Comparison of ENCODE assay signal across 9 cellular contexts in genomic region chr11:762421-763072, GRCh38. TPM values are rescaled to one million over a fixed set of nuclear protein-coding genes. Genes with fewer than 3 reads are reported as not detected.
A peak's percentile ranks its signal among the peaks of the same experiment; 100 is the strongest.
DNase-seq lines count a peak whose midpoint lies in the region; ATAC-seq and TF ChIP-seq lines count a peak whose summit lies in the region.
"Had no signal": no experiment of that assay in that cellular context is flagged by ENCODE, and none has a peak within 500 bp of the region (broad histone marks: within the 10 kb centered on the region; RNA-seq: fewer than 3 reads in every experiment).

No MANE protein-coding gene starts in this region.

- WGBS in esophagus squamous epithelium, 2 donors = 21 to 54% methylated on average over 7 of the region's 10 CpGs
- 24% methylated on average over 9 of the region's 10 CpGs for WGBS in prostate gland

- H3K9me3 ChIP-seq in HEK293 (ENCODE audit: control insufficient read depth, insufficient read depth, low read depth, low read length) (no peaks in the 10 kb centered on the region), esophagus squamous epithelium (no peaks in the 10 kb centered on the region), prostate gland (no peaks in the 10 kb centered on the region)

- H3K4me1 ChIP-seq in HEK293 (ENCODE audit: control insufficient read depth, insufficient read depth, low read length) (no peaks in the 10 kb centered on the region), esophagus squamous epithelium (peaks cover 0 to 36% (median 7%) of the 10 kb centered on the region in 3 donors), prostate gland (replicated peaks) (no peaks in the 10 kb centered on the region)

- ATAC-seq in SK-N-SH treated with all-trans-retinoic acid at 6 μM for 48 hours (peak; percentile 47), GM18867 (IDR thresholded peaks at IDR 0.05; ENCODE audit: unreplicated experiment) (no peak)

- intact Hi-C loops in esophagus squamous epithelium (cut with DNase I) = no loop called here
- intact Hi-C loops in prostate gland (cut with DNase I) = no loop called here

- POLR2A ChIA-PET in HEK293 (lab: Yijun Ruan, JAX) = interaction anchor here (1.1 to 1.6 kb wide), 3 partner anchors 9 to 56 kb away, joined by 3 to 8 read pairs (median 3); partner anchors contain the start of gene TALDO1

- peak; percentile 85 for TF ChIP-seq CTCF in HEK293 (tag by site-specific recombination; IDR thresholded peaks at IDR 0.05)
- TF ChIP-seq CTCF in esophagus squamous epithelium (IDR thresholded peaks at IDR 0.05) = peak in 4 of 6 experiments; percentile 12 to 52 (median 24)
- TF ChIP-seq CTCF in prostate gland (IDR thresholded peaks at IDR 0.05) = peak in 2 of 4 experiments; percentile 30 to 60

- CTCF ChIA-PET in HEK293 (lab: Yijun Ruan, JAX) = interaction anchor here (0.6 kb wide), 1 partner anchor 107 kb away, joined by 4 read pairs; no protein-coding TSS in a partner anchor

- TF ChIP-seq POLR2A in esophagus squamous epithelium (IDR thresholded peaks at IDR 0.05) (peak in 1 of 4 donors; percentile 14), prostate gland (IDR thresholded peaks at IDR 0.05) (no peak)

- H3K27ac ChIP-seq in HEK293 (ENCODE audit: extremely low read depth, low read depth, low read length) (no peak overlapping the region), esophagus squamous epithelium (peak overlapping the region; percentile 78 to 89 (median 86)), prostate gland (peak overlapping the region; percentile 5 to 60)

- H3K36me3 ChIP-seq in HEK293 (ENCODE audit: control insufficient read depth in 2 of 2, insufficient read depth in 1 of 2, low read length in 2 of 2) (peaks cover 4 to 95% of the 10 kb centered on the region in 2 experiments; a peak in 2 of 3 replicates), esophagus squamous epithelium (peaks cover 48 to 97% (median 70%) of the 10 kb centered on the region in 3 donors), prostate gland (peaks cover 12 to 31% of the 10 kb centered on the region in 2 donors)

- no peak overlapping the region for H3K4me3 ChIP-seq in HEK293 (ENCODE audit: low read depth, low read length)
- H3K4me3 ChIP-seq in esophagus squamous epithelium = no peak overlapping the region
- H3K4me3 ChIP-seq in prostate gland = no peak overlapping the region

- DNase-seq in C1 segment of cervical spinal cord (lab: John Stamatoyannopoulos, UW) = peak in 9 of 14 donors; percentile 21 to 84 (median 33)
- DNase-seq in esophagus squamous epithelium (lab: John Stamatoyannopoulos, UW) = no peak
- no peak for DNase-seq in prostate gland (ENCODE audit: low spot score)
- DNase-seq in stimulated activated CD4-positive, alpha-beta T cell treated with anti-CD3 and anti-CD28 coated beads, Interleukin-4, amount 100 ng/mL, for 4 hours = no peak
- no peak for DNase-seq in ecto neural progenitor cell (ENCODE audit: low spot score)
- DNase-seq: naive B cell had no signal

- H3K27me3 ChIP-seq in esophagus squamous epithelium (no peaks in the 10 kb centered on the region), prostate gland (replicated peaks; ENCODE audit: insufficient read depth) (no peaks in the 10 kb centered on the region)

TF ChIP-seq in HEK293, 187 proteins besides CTCF, POLR2A, EP300 and RAD21 (continues in another document):
- TF ChIP-seq ZSCAN16 (tag by site-specific recombination; IDR thresholded peaks at IDR 0.05) (no peak), HIC1 (tag by site-specific recombination; IDR thresholded peaks at IDR 0.05) (peak; percentile 72; the same call in 1 of the 2 replicates), ZBTB26 (tag by site-specific recombination; optimal IDR thresholded peaks at IDR 0.05) (no peak), ZNF560 (tag by site-specific recombination; IDR thresholded peaks at IDR 0.05; ENCODE audit: borderline replicate concordance) (no peak), KLF16 (tag by site-specific recombination; IDR thresholded peaks at IDR 0.05) (no peak), HOXA7 (CRISPR knock-in tag; IDR thresholded peaks at IDR 0.05; ENCODE audit: borderline replicate concordance) (no peak)

TF ChIP-seq in SK-N-SH treated with all-trans-retinoic acid at 6 μM for 48 hours, 23 proteins besides CTCF, POLR2A, EP300 and RAD21:
- TF ChIP-seq OSR1 (CRISPR knock-in tag; IDR thresholded peaks at IDR 0.05) = no peak
- TF ChIP-seq, protein P1, sequence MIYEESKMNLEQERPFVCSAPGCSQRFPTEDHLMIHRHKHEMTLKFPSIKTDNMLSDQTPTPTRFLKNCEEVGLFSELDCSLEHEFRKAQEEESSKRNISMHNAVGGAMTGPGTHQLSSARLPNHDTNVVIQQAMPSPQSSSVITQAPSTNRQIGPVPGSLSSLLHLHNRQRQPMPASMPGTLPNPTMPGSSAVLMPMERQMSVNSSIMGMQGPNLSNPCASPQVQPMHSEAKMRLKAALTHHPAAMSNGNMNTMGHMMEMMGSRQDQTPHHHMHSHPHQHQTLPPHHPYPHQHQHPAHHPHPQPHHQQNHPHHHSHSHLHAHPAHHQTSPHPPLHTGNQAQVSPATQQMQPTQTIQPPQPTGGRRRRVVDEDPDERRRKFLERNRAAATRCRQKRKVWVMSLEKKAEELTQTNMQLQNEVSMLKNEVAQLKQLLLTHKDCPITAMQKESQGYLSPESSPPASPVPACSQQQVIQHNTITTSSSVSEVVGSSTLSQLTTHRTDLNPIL (CRISPR knock-in tag; IDR thresholded peaks at IDR 0.05; ENCODE audit: low read depth) = peak; percentile 27; the same call in 1 of the 2 replicates
- peak; percentile 92 for TF ChIP-seq ZNF70 (CRISPR knock-in tag; IDR thresholded peaks at IDR 0.05)
TF ChIP-seq in SK-N-SH treated with all-trans-retinoic acid at 6 μM for 48 hours: peak in this region for 2.

RNA-seq across cellular contexts. Expression of gene GATD1, which starts 14.7 kb away (rescaled TPM):
- total RNA-seq in esophagus squamous epithelium (10 to 100 TPM; 20.2 to 38.7 (median 21.6) TPM), prostate gland (10 to 100 TPM; 29.9 to 72.3 TPM)

RNA-seq across cellular contexts. Expression of gene TALDO1, which starts 15.3 kb away (rescaled TPM):
- total RNA-seq in esophagus squamous epithelium (100 to 1,000 TPM; 311 to 629 (median 504) TPM), prostate gland (100 to 1,000 TPM; 124 to 285 TPM)

RNA-seq across cellular contexts. Expression of gene CEND1, which starts 27.3 kb away (rescaled TPM):
- total RNA-seq in esophagus squamous epithelium (under 1 TPM in 1 of 4 donors, not detected in 3; 0.15 TPM), prostate gland (1 to 10 TPM in 1 of 2 donors, under 1 TPM in 1; 0.18 to 1.6 TPM)

RNA-seq across cellular contexts. Expression of gene SLC25A22, which starts 35.5 kb away (rescaled TPM):
- 10 to 100 TPM in 2 of 4 donors, 1 to 10 TPM in 2; 4.0 to 14.7 (median 9.8) TPM for total RNA-seq in esophagus squamous epithelium
- 10 to 100 TPM; 21.2 to 43.2 TPM for total RNA-seq in prostate gland

RNA-seq across cellular contexts. Expression of gene PIDD1, which starts 42.5 kb away (rescaled TPM):
- total RNA-seq in esophagus squamous epithelium (10 to 100 TPM in 3 of 4 donors, 1 to 10 TPM in 1; 9.3 to 14.3 (median 10.6) TPM), prostate gland (10 to 100 TPM; 15.3 to 60.5 TPM)

Comparison
In these comparisons a context has a peak if more than half of its experiments do, and no peak if none do; other contexts are left out.
1. DNase-seq: peak in C1 segment of cervical spinal cord (9 of 14); none in esophagus squamous epithelium (single experiment), prostate gland (single experiment), stimulated activated CD4-positive, alpha-beta T cell treated with anti-CD3 and anti-CD28 coated beads, Interleukin-4, amount 100 ng/mL, for 4 hours (0 of 2) and ecto neural progenitor cell (single experiment).